22 cellular contexts compared by ENCODE assay signal in the genomic region with DNA sequence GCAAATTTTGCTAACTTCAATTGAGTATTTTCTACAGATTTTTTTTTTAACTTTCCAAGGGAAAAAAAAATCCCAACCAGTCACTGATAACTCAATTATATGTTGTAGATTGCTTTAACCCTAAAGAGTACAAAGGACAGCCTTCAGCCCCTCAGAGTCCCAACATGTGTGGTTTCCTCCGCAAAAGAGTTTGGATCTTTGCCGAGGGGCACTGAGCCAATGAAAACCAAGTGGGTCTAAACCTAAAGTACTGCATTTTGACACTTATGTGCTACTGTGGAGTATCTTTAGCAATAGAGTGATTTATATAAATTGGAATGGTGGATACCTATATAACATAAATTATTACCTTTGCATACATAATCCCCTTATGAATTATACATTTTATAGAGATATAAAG.
"Had no signal": no experiment of that assay in that cellular context is flagged by ENCODE, and none has a peak within 500 bp of the region (broad histone marks: within the 10 kb centered on the region; RNA-seq: fewer than 3 reads in every experiment).

No MANE protein-coding gene starts in this region.

- H3K79me2 ChIP-seq: hepatocyte, parathyroid adenoma had no signal

- H3K4me1 Mint-ChIP-seq: activated CD4-positive, alpha-beta T cell treated with anti-CD3 and anti-CD28 coated beads, Interleukin-2, amount 10 ng/mL, durations not matched to agents 7 days and 5 days; activated naive CD4-positive, alpha-beta T cell treated with anti-CD3 and anti-CD28 coated beads, Interleukin-2, amount 10 ng/mL, durations not matched to agents 7 days and 5 days; activated naive CD8-positive, alpha-beta T cell treated with anti-CD3 and anti-CD28 coated beads, Interleukin-2, amount 50 U/mL, for 24 hours; endodermal cell; stimulated activated naive B cell treated with anti-CD40 and anti-IgM and Interleukin-4, amounts not matched to agents 10 μg/mL and 1 μg/mL and 100 μg/mL, for 72 hours had no signal

- DNase-seq: activated CD4-positive, alpha-beta T cell treated with anti-CD3 and anti-CD28 coated beads, Interleukin-2, amount 10 ng/mL, durations not matched to agents 7 days and 5 days; activated CD8-positive, alpha-beta T cell treated with anti-CD3 and anti-CD28 coated beads, Interleukin-2, amount 10 ng/mL, durations not matched to agents 7 days and 5 days; activated naive CD4-positive, alpha-beta T cell treated with anti-CD3 and anti-CD28 coated beads, Interleukin-2, amount 10 ng/mL, durations not matched to agents 7 days and 5 days; activated naive CD8-positive, alpha-beta T cell treated with anti-CD3 and anti-CD28 coated beads, Interleukin-2, amount 50 U/mL, for 24 hours; activated T-cell treated with anti-CD3 and anti-CD28 coated beads, Interleukin-2, amount 50 U/mL, for 4 hours; anterior cingulate cortex; cerebellar nuclear complex; dorsolateral prefrontal cortex; endodermal cell; erythroblast; spleen; stimulated activated CD4-positive, alpha-beta T cell treated with anti-CD3 and anti-CD28 coated beads, Interleukin-4, amount 100 ng/mL, for 4 hours; stimulated activated naive B cell treated with anti-CD40 and anti-IgM and Interleukin-4, amounts not matched to agents 10 μg/mL and 1 μg/mL and 100 μg/mL, for 72 hours had no signal

- H3K4me2 ChIP-seq: hepatocyte had no signal

- H3K27ac ChIP-seq: breast epithelium, dorsolateral prefrontal cortex, hepatocyte, neutrophil, parathyroid adenoma had no signal

- ATAC-seq: activated CD4-positive, CD25-positive, alpha-beta regulatory T cell treated with anti-CD3 and anti-CD28 coated beads, Interleukin-2, amount 50 U/mL, for 24 hours; activated CD8-positive, alpha-beta T cell treated with anti-CD3 and anti-CD28 coated beads, Interleukin-2, amount 10 ng/mL, durations not matched to agents 7 days and 5 days; activated naive CD8-positive, alpha-beta T cell treated with anti-CD3 and anti-CD28 coated beads, Interleukin-2, amount 50 U/mL, for 24 hours; activated T-cell treated with anti-CD3 and anti-CD28 coated beads, Interleukin-2, amount 50 U/mL, for 4 hours; natural killer cell treated with Interleukin-12 subunit alpha and Interleukin-12 subunit beta and Interleukin-15 and Interleukin-18, amount 100 ng/mL, for 72 hours; stimulated activated naive B cell treated with anti-CD40 and anti-IgM and Interleukin-4, amounts not matched to agents 10 μg/mL and 1 μg/mL and 100 μg/mL, for 72 hours had no signal

- H3K4me3 ChIP-seq: breast epithelium, dorsolateral prefrontal cortex, hepatocyte, lung, spleen had no signal

- H3K4me3 Mint-ChIP-seq: activated CD4-positive, alpha-beta T cell treated with anti-CD3 and anti-CD28 coated beads, Interleukin-2, amount 10 ng/mL, durations not matched to agents 7 days and 5 days; activated CD8-positive, alpha-beta T cell treated with anti-CD3 and anti-CD28 coated beads, Interleukin-2, amount 10 ng/mL, durations not matched to agents 7 days and 5 days; activated naive CD4-positive, alpha-beta T cell treated with anti-CD3 and anti-CD28 coated beads, Interleukin-2, amount 10 ng/mL, durations not matched to agents 7 days and 5 days; activated naive CD8-positive, alpha-beta T cell treated with anti-CD3 and anti-CD28 coated beads, Interleukin-2, amount 50 U/mL, for 24 hours; activated T-cell treated with anti-CD3 and anti-CD28 coated beads, Interleukin-2, amount 50 U/mL, for 4 hours; endodermal cell; mesothelial cell of epicardium; natural killer cell treated with Interleukin-12 subunit alpha and Interleukin-12 subunit beta and Interleukin-15 and Interleukin-18, amount 100 ng/mL, for 72 hours; stimulated activated naive B cell treated with anti-CD40 and anti-IgM and Interleukin-4, amounts not matched to agents 10 μg/mL and 1 μg/mL and 100 μg/mL, for 72 hours; T-helper 1 cell treated with Interleukin-12 subunit alpha and Interleukin-12 subunit beta and Interleukin-4 antibody, amounts not matched to agents 30 μg/mL and 1 μg/mL, for 36 hours had no signal

- H3K9me3 Mint-ChIP-seq: activated CD4-positive, alpha-beta T cell treated with anti-CD3 and anti-CD28 coated beads, Interleukin-2, amount 10 ng/mL, durations not matched to agents 7 days and 5 days; activated naive CD4-positive, alpha-beta T cell treated with anti-CD3 and anti-CD28 coated beads, Interleukin-2, amount 10 ng/mL, durations not matched to agents 7 days and 5 days; activated naive CD8-positive, alpha-beta T cell treated with anti-CD3 and anti-CD28 coated beads, Interleukin-2, amount 50 U/mL, for 24 hours; endodermal cell; stimulated activated naive B cell treated with anti-CD40 and anti-IgM and Interleukin-4, amounts not matched to agents 10 μg/mL and 1 μg/mL and 100 μg/mL, for 72 hours; T-helper 1 cell treated with Interleukin-12 subunit alpha and Interleukin-12 subunit beta and Interleukin-4 antibody, amounts not matched to agents 30 μg/mL and 1 μg/mL, for 36 hours had no signal

- H3K27ac Mint-ChIP-seq: activated CD4-positive, alpha-beta T cell treated with anti-CD3 and anti-CD28 coated beads, Interleukin-2, amount 10 ng/mL, durations not matched to agents 7 days and 5 days; activated CD8-positive, alpha-beta T cell treated with anti-CD3 and anti-CD28 coated beads, Interleukin-2, amount 10 ng/mL, durations not matched to agents 7 days and 5 days; activated naive CD4-positive, alpha-beta T cell treated with anti-CD3 and anti-CD28 coated beads, Interleukin-2, amount 10 ng/mL, durations not matched to agents 7 days and 5 days; activated naive CD8-positive, alpha-beta T cell treated with anti-CD3 and anti-CD28 coated beads, Interleukin-2, amount 50 U/mL, for 24 hours; endodermal cell; natural killer cell treated with Interleukin-12 subunit alpha and Interleukin-12 subunit beta and Interleukin-15 and Interleukin-18, amount 100 ng/mL, for 72 hours; stimulated activated naive B cell treated with anti-CD40 and anti-IgM and Interleukin-4, amounts not matched to agents 10 μg/mL and 1 μg/mL and 100 μg/mL, for 72 hours; T-helper 1 cell treated with Interleukin-12 subunit alpha and Interleukin-12 subunit beta and Interleukin-4 antibody, amounts not matched to agents 30 μg/mL and 1 μg/mL, for 36 hours had no signal

- H3K36me3 Mint-ChIP-seq: activated naive CD4-positive, alpha-beta T cell treated with anti-CD3 and anti-CD28 coated beads, Interleukin-2, amount 10 ng/mL, durations not matched to agents 7 days and 5 days; stimulated activated naive B cell treated with anti-CD40 and anti-IgM and Interleukin-4, amounts not matched to agents 10 μg/mL and 1 μg/mL and 100 μg/mL, for 72 hours had no signal

- H3K27me3 Mint-ChIP-seq: activated CD4-positive, alpha-beta T cell treated with anti-CD3 and anti-CD28 coated beads, Interleukin-2, amount 10 ng/mL, durations not matched to agents 7 days and 5 days; activated naive CD4-positive, alpha-beta T cell treated with anti-CD3 and anti-CD28 coated beads, Interleukin-2, amount 10 ng/mL, durations not matched to agents 7 days and 5 days; activated naive CD8-positive, alpha-beta T cell treated with anti-CD3 and anti-CD28 coated beads, Interleukin-2, amount 50 U/mL, for 24 hours; natural killer cell treated with Interleukin-12 subunit alpha and Interleukin-12 subunit beta and Interleukin-15 and Interleukin-18, amount 100 ng/mL, for 72 hours; stimulated activated naive B cell treated with anti-CD40 and anti-IgM and Interleukin-4, amounts not matched to agents 10 μg/mL and 1 μg/mL and 100 μg/mL, for 72 hours had no signal

- H2AFZ ChIP-seq: hepatocyte, parathyroid adenoma had no signal

- H3K4me1 ChIP-seq: breast epithelium, parathyroid adenoma had no signal

- H3K9ac ChIP-seq: parathyroid adenoma had no signal

- H3K27me3 ChIP-seq: breast epithelium, dorsolateral prefrontal cortex, hepatocyte, neutrophil, spleen had no signal

- H3K36me3 ChIP-seq: breast epithelium, neutrophil, spleen had no signal

- H3K9me3 ChIP-seq: breast epithelium, neutrophil had no signal
